Comparison of ENCODE assay signal across 25 cellular contexts in genomic region chr17:19537116-19537515, GRCh38. TPM values are rescaled to one million over a fixed set of nuclear protein-coding genes. Genes with fewer than 3 reads are reported as not detected.
"Had no signal": no experiment of that assay in that cellular context is flagged by ENCODE, and none has a peak within 500 bp of the region (broad histone marks: within the 10 kb centered on the region; RNA-seq: fewer than 3 reads in every experiment).

No MANE protein-coding gene starts in this region.

- H3K36me3 Mint-ChIP-seq: activated naive CD4-positive, alpha-beta T cell treated with anti-CD3 and anti-CD28 coated beads, Interleukin-2, amount 50 U/mL, for 24 hours; brain; stimulated activated naive B cell treated with anti-CD40 and anti-IgM and Interleukin-4, amounts not matched to agents 10 μg/mL and 1 μg/mL and 100 μg/mL, for 72 hours had no signal

- H3K9me3 Mint-ChIP-seq: activated CD4-positive, alpha-beta memory T cell treated with anti-CD3 and anti-CD28 coated beads, Interleukin-2, amount 10 ng/mL, durations not matched to agents 7 days and 5 days; activated naive CD4-positive, alpha-beta T cell treated with anti-CD3 and anti-CD28 coated beads, Interleukin-2, amount 50 U/mL, for 24 hours; naive thymus-derived CD4-positive, alpha-beta T cell; stimulated activated naive B cell treated with anti-CD40 and anti-IgM and Interleukin-4, amounts not matched to agents 10 μg/mL and 1 μg/mL and 100 μg/mL, for 72 hours had no signal

- ATAC-seq: esophagus mucosa; lower lobe of right lung; naive thymus-derived CD4-positive, alpha-beta T cell; pancreas; sciatic nerve; stimulated activated naive B cell treated with anti-CD40 and anti-IgM and Interleukin-4, amounts not matched to agents 10 μg/mL and 1 μg/mL and 100 μg/mL, for 72 hours; T-helper 17 cell had no signal

- H3K27ac Mint-ChIP-seq: activated CD4-positive, alpha-beta memory T cell treated with anti-CD3 and anti-CD28 coated beads, Interleukin-2, amount 10 ng/mL, durations not matched to agents 7 days and 5 days; stimulated activated naive B cell treated with anti-CD40 and anti-IgM and Interleukin-4, amounts not matched to agents 10 μg/mL and 1 μg/mL and 100 μg/mL, for 72 hours; T-helper 17 cell had no signal

- DNase-seq: activated CD4-positive, alpha-beta memory T cell treated with anti-CD3 and anti-CD28 coated beads, Interleukin-2, amount 10 ng/mL, durations not matched to agents 7 days and 5 days; activated CD4-positive, alpha-beta T cell treated with anti-CD3 and anti-CD28 coated beads for 4 hours; activated CD4-positive, CD25-positive, alpha-beta regulatory T cell; activated effector memory CD4-positive, alpha-beta T cell treated with anti-CD3 and anti-CD28 coated beads, Interleukin-2, amount 50 U/mL, for 16 hours; aorta; central memory CD4-positive, alpha-beta T cell; effector memory CD4-positive, alpha-beta T cell; foreskin melanocyte; glutamatergic neuron; hippocampal formation; lower lobe of right lung; naive thymus-derived CD4-positive, alpha-beta T cell; pancreas; small intestine; stimulated activated CD4-positive, alpha-beta T cell treated with anti-CD3 and anti-CD28 coated beads, Interleukin-2, amount 100 ng/mL, for 24 hours; stimulated activated CD8-positive, alpha-beta memory T cell treated with anti-CD3 and anti-CD28 coated beads, Interleukin-4, amount 100 ng/mL, for 48 hours; stimulated activated naive B cell treated with anti-CD40 and anti-IgM and Interleukin-4, amounts not matched to agents 10 μg/mL and 1 μg/mL and 100 μg/mL, for 72 hours; T-helper 17 cell; trophoblast cell had no signal

- H3K27me3 ChIP-seq: vagina had no signal

- H3K9me3 ChIP-seq: lower lobe of right lung, neutrophil, pancreas, vagina had no signal

- H3K36me3 ChIP-seq: lower lobe of right lung, neutrophil, pancreas, vagina had no signal

- H3K4me3 ChIP-seq: lower lobe of right lung, pancreas, vagina had no signal

- H3K27ac ChIP-seq: lower lobe of right lung, neutrophil, pancreas, vagina had no signal

- H3K4me3 Mint-ChIP-seq: activated CD4-positive, alpha-beta memory T cell treated with anti-CD3 and anti-CD28 coated beads, Interleukin-2, amount 10 ng/mL, durations not matched to agents 7 days and 5 days; activated naive CD4-positive, alpha-beta T cell treated with anti-CD3 and anti-CD28 coated beads, Interleukin-2, amount 50 U/mL, for 24 hours; stimulated activated naive B cell treated with anti-CD40 and anti-IgM and Interleukin-4, amounts not matched to agents 10 μg/mL and 1 μg/mL and 100 μg/mL, for 72 hours; T-helper 17 cell had no signal

RNA-seq across cellular contexts. Expression of gene SLC47A1, which starts 3.5 kb away (rescaled TPM):
- total RNA-seq: T-helper 17 cell had no signal
